10 cellular contexts compared by ENCODE assay signal in the genomic region with DNA sequence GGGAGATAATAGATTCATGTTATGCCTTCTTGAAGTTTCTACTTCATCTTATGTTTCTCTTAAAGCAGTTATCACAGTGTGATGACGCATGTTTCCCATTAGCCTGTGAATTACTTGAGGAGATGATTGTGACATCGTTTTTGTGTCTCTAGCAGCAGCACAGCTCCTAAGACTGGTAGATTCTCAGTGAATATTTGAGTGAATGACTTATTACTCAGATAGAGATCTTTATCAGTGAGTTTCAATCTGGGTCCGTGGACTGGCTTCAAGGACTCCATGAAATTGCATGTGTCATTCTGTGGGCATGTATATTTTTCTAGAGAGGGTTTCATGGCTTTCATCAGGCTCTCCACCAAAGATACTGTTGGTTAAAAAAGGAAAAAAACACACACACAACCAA. TPM values are rescaled to one million over a fixed set of nuclear protein-coding genes. Genes with fewer than 3 reads are reported as not detected.
A peak's percentile ranks its signal among the peaks of the same experiment; 100 is the strongest.
DNase-seq lines count a peak whose midpoint lies in the region; ATAC-seq and TF ChIP-seq lines count a peak whose summit lies in the region.
"Had no signal": no experiment of that assay in that cellular context is flagged by ENCODE, and none has a peak within 500 bp of the region (broad histone marks: within the 10 kb centered on the region; RNA-seq: fewer than 3 reads in every experiment).

No MANE protein-coding gene starts in this region.

- peak overlapping the region; percentile 42 for H3K4me3 Mint-ChIP-seq in activated B cell treated with CpG ODN at 0.5 μM for 24 hours

- H3K4me3 ChIP-seq in fibroblast of pulmonary artery (replicated peaks; ENCODE audit: low read depth, low read length) (no peak overlapping the region), subcutaneous abdominal adipose tissue (ENCODE audit: low read depth in 1 of 5, low read length in 5 of 5) (no peak overlapping the region)

- POLR2A ChIA-PET in activated B cell treated with CpG ODN at 0.5 μM for 24 hours (lab: Charles Lee) = interaction anchor here (2.0 to 7.9 kb wide), 4 partner anchors 9 to 30 kb away, joined by 13 to 56 read pairs (median 32); partner anchors contain the start of gene YPEL2

- intact Hi-C loops in activated B cell treated with CpG ODN at 0.5 μM for 24 hours (cut with micrococcal nuclease) = no loop called here

- H3K9me3 ChIP-seq in subcutaneous abdominal adipose tissue (ENCODE audit: control insufficient read depth in 5 of 5, low read length in 5 of 5) = no peaks in the 10 kb centered on the region

- peak overlapping the region; percentile 83 for H3K27ac ChIP-seq in subcutaneous abdominal adipose tissue (ENCODE audit: low read depth, low read length)

- peaks cover 3% of the 10 kb centered on the region for H3K9me3 Mint-ChIP-seq in activated B cell treated with CpG ODN at 0.5 μM for 24 hours

- peak; percentile 73 to 75 for ATAC-seq in activated CD4-positive, CD25-positive, alpha-beta regulatory T cell treated with anti-CD3 and anti-CD28 coated beads, Interleukin-2, amount 50 U/mL, for 24 hours
- ATAC-seq in activated B cell treated with CpG ODN at 0.5 μM for 24 hours (ENCODE audit: low read depth) (no peak), HG03442 (IDR thresholded peaks at IDR 0.05; ENCODE audit: unreplicated experiment) (no peak), HG02840 (IDR thresholded peaks at IDR 0.05; ENCODE audit: low FRiP score, unreplicated experiment) (no peak)
- ATAC-seq: HCT116 had no signal

- H3K4me1 ChIP-seq in subcutaneous abdominal adipose tissue (ENCODE audit: control insufficient read depth in 5 of 5, insufficient read depth in 5 of 5, low read length in 5 of 5) = peaks cover 23 to 53% (median 49%) of the 10 kb centered on the region in 5 donors

- no peak for TF ChIP-seq CTCF in activated B cell treated with CpG ODN at 0.5 μM for 24 hours (IDR thresholded peaks at IDR 0.05)
- no peak for TF ChIP-seq CTCF in fibroblast of pulmonary artery (IDR thresholded peaks at IDR 0.05; ENCODE audit: low read length, missing control alignments)

- H3K27ac Mint-ChIP-seq in activated B cell treated with CpG ODN at 0.5 μM for 24 hours = peak overlapping the region; percentile 87

- H3K27me3 Mint-ChIP-seq in activated B cell treated with CpG ODN at 0.5 μM for 24 hours = no peaks in the 10 kb centered on the region

- peaks cover 1 to 12% (median 6%) of the 10 kb centered on the region in 5 donors for H3K36me3 ChIP-seq in subcutaneous abdominal adipose tissue (ENCODE audit: control insufficient read depth in 5 of 5, insufficient read depth in 5 of 5, low read length in 5 of 5)

- H3K4me1 Mint-ChIP-seq in activated B cell treated with CpG ODN at 0.5 μM for 24 hours = peaks cover 85% of the 10 kb centered on the region

- CTCF ChIA-PET in activated B cell treated with CpG ODN at 0.5 μM for 24 hours (lab: Charles Lee) = interaction anchor here (1.4 to 1.8 kb wide), 2 partner anchors 32 to 69 kb away, joined by 3 to 5 read pairs; no protein-coding TSS in a partner anchor

- H3K36me3 Mint-ChIP-seq in activated B cell treated with CpG ODN at 0.5 μM for 24 hours (ENCODE audit: low read depth) = peaks cover 19% of the 10 kb centered on the region

- DNase-seq in activated CD4-positive, CD25-positive, alpha-beta regulatory T cell (lab: John Stamatoyannopoulos, UW) = no peak
- DNase-seq in activated B cell treated with CpG ODN at 0.5 μM for 24 hours (no peak), fibroblast of pulmonary artery (ENCODE audit: low read depth) (peak; percentile 92), NCI-H2196 (lab: John Stamatoyannopoulos, UW; ENCODE audit: unreplicated experiment) (no peak)
- DNase-seq: effector CD8-positive, alpha-beta T cell had no signal

- peak overlapping the region in 2 of 5 donors; percentile 25 to 45 for H3K9ac ChIP-seq in subcutaneous abdominal adipose tissue (ENCODE audit: low read length in 5 of 5)

- no peaks in the 10 kb centered on the region for H3K27me3 ChIP-seq in subcutaneous abdominal adipose tissue (ENCODE audit: control insufficient read depth in 5 of 5, insufficient read depth in 4 of 5, low read length in 5 of 5)

RNA-seq across cellular contexts. Expression of gene YPEL2, which starts 29.9 kb away (rescaled TPM):
- 18.3 and 19.5 TPM in 2 replicates for total RNA-seq in activated B cell treated with CpG ODN at 0.5 μM for 24 hours

Comparison
In these comparisons a context has a peak if more than half of its experiments do, and no peak if none do; other contexts are left out.
1. ATAC-seq: peak in activated CD4-positive, CD25-positive, alpha-beta regulatory T cell treated with anti-CD3 and anti-CD28 coated beads, Interleukin-2, amount 50 U/mL, for 24 hours (2 of 2); none in activated B cell treated with CpG ODN at 0.5 μM for 24 hours (single experiment), HG03442 (single experiment) and HG02840 (single experiment).